ENCODE assay signal across 8 cellular contexts in genomic region chr3:66498718-66499611, GRCh38. TPM values are rescaled to one million over a fixed set of nuclear protein-coding genes. Genes with fewer than 3 reads are reported as not detected.
A peak's percentile ranks its signal among the peaks of the same experiment; 100 is the strongest.
DNase-seq lines count a peak whose midpoint lies in the region; ATAC-seq and TF ChIP-seq lines count a peak whose summit lies in the region.

No MANE protein-coding gene starts in this region.

- no peak for TF ChIP-seq CTCF in BJ (IDR thresholded peaks at IDR 0.05; ENCODE audit: insufficient read depth, low read depth, low read length)

- ATAC-seq in natural killer cell treated with Interleukin-12 subunit alpha and Interleukin-12 subunit beta and Interleukin-15 and Interleukin-18, amount 100 ng/mL, for 72 hours, result no peak
- ATAC-seq in GM19328 (IDR thresholded peaks at IDR 0.05; ENCODE audit: unreplicated experiment) (no peak), HG02588 (IDR thresholded peaks at IDR 0.05; ENCODE audit: unreplicated experiment) (no peak)

- H3K4me3 Mint-ChIP-seq in IgD-negative memory B cell, result peak overlapping the region; percentile 83 to 96 (median 92)
- peak overlapping the region; percentile 98 for H3K4me3 Mint-ChIP-seq in natural killer cell treated with Interleukin-12 subunit alpha and Interleukin-12 subunit beta and Interleukin-15 and Interleukin-18, amount 100 ng/mL, for 72 hours

- CTCF ChIA-PET in BJ (lab: Yijun Ruan, JAX), result interaction anchor here (1.0 kb wide), 1 partner anchor 91 kb away, joined by 6 read pairs; no protein-coding TSS in a partner anchor

- H3K4me3 ChIP-seq in BJ (ENCODE audit: low read depth, low read length), result peak overlapping the region; percentile 71

- peaks cover 39% of the 10 kb centered on the region for H3K27me3 Mint-ChIP-seq in IgD-negative memory B cell
- peaks cover 15 to 28% of the 10 kb centered on the region in 2 donors for H3K27me3 Mint-ChIP-seq in natural killer cell treated with Interleukin-12 subunit alpha and Interleukin-12 subunit beta and Interleukin-15 and Interleukin-18, amount 100 ng/mL, for 72 hours

- DNase-seq in BJ (ENCODE audit: low read depth) (no peak), dermis blood vessel endothelial cell (peak; percentile 23), SW480 (ENCODE audit: low spot score) (no peak), NCI-H1930 (lab: John Stamatoyannopoulos, UW) (no peak)
- DNase-seq in natural killer cell treated with Interleukin-12 subunit alpha and Interleukin-12 subunit beta and Interleukin-15 and Interleukin-18, amount 100 ng/mL, for 72 hours (ENCODE audit: low spot score), result no peak

- H3K36me3 ChIP-seq in BJ (ENCODE audit: control insufficient read depth, insufficient read depth, low read length), result no peaks in the 10 kb centered on the region

- H3K27me3 ChIP-seq in BJ (ENCODE audit: control insufficient read depth, insufficient read depth, low read length), result peaks cover 4% of the 10 kb centered on the region; the same call in 1 of the 2 replicates

- no peaks in the 10 kb centered on the region for H3K9me3 Mint-ChIP-seq in IgD-negative memory B cell
- H3K9me3 Mint-ChIP-seq in natural killer cell treated with Interleukin-12 subunit alpha and Interleukin-12 subunit beta and Interleukin-15 and Interleukin-18, amount 100 ng/mL, for 72 hours, result no peaks in the 10 kb centered on the region

- peak overlapping the region in 1 of 3 donors; percentile 75 for H3K27ac Mint-ChIP-seq in IgD-negative memory B cell
- peak overlapping the region; percentile 46 to 56 for H3K27ac Mint-ChIP-seq in natural killer cell treated with Interleukin-12 subunit alpha and Interleukin-12 subunit beta and Interleukin-15 and Interleukin-18, amount 100 ng/mL, for 72 hours

- peaks cover 7 to 23% (median 16%) of the 10 kb centered on the region in 3 donors for H3K4me1 Mint-ChIP-seq in IgD-negative memory B cell
- H3K4me1 Mint-ChIP-seq in natural killer cell treated with Interleukin-12 subunit alpha and Interleukin-12 subunit beta and Interleukin-15 and Interleukin-18, amount 100 ng/mL, for 72 hours (ENCODE audit: low read depth in 2 of 2), result peaks cover 46 to 50% of the 10 kb centered on the region in 2 donors

- POLR2A ChIA-PET in BJ (lab: Charles Lee), result no interaction called here

- peaks cover 2% of the 10 kb centered on the region for H3K36me3 Mint-ChIP-seq in IgD-negative memory B cell
- H3K36me3 Mint-ChIP-seq in natural killer cell treated with Interleukin-12 subunit alpha and Interleukin-12 subunit beta and Interleukin-15 and Interleukin-18, amount 100 ng/mL, for 72 hours, result no peaks in the 10 kb centered on the region

RNA-seq across cellular contexts. Expression of gene LRIG1, which starts 1.9 kb away (rescaled TPM):
- polyA plus RNA-seq in BJ (2011; rRNA removed), result 8.1 and 13.0 TPM in 2 replicates
- 13.8 and 19.0 TPM in 2 replicates for polyA minus RNA-seq in BJ (2011; rRNA and poly(A)+ RNA removed)
- polyA plus RNA-seq in IgD-negative memory B cell, result 10.6 TPM
- 33.7 and 71.0 TPM in 2 replicates for total RNA-seq in dermis blood vessel endothelial cell
- 10 to 100 TPM; 21.6 to 41.1 TPM for total RNA-seq in natural killer cell treated with Interleukin-12 subunit alpha and Interleukin-12 subunit beta and Interleukin-15 and Interleukin-18, amount 100 ng/mL, for 72 hours
